ENCODE assay signal across 8 cellular contexts in the genomic region with DNA sequence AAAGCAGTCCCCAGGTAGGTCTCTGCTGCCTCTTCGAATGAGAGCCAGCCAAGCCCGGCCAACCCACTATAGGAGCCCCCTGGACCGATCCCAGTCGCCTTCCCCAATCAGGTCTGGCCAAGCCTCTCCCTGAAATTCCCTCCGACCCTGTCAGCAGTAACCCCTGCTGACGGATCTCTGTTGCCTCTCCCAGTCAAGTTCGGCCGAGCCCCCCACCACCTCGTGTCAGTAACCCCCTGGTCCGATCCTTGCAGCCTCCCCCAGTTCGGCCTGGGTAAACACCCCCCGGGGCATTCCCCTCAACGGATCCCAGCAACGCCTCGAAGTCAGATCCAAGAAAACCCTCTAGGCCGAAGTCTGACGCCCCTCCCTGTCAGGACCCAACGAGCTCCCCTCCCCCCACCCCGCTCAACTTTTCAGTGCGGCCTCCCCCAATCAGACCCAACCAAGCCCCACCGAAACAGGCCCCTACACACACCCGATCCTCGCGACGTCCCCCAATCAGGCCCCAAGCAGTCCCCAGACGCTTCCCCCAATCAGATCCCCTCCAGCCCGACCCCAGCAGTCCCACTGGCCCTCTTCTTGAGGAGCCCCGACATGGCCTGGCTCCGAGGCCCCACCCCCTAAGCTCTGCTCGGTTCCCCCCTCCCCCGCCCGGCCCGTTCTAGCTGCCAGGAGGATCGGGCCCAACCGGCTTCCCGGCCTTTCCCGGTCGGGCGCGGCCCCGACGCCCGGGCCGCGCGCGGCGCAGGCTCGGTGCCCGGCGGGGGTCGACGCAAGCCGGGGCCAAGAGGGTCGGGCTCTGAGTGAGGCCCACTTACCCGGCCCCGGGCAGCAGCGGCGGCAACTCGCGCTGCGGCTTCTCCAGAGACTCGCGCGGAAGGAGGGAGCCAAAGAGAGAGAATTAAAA. TPM values are rescaled to one million over a fixed set of nuclear protein-coding genes. Genes with fewer than 3 reads are reported as not detected.
A peak's percentile ranks its signal among the peaks of the same experiment; 100 is the strongest.
DNase-seq lines count a peak whose midpoint lies in the region; ATAC-seq and TF ChIP-seq lines count a peak whose summit lies in the region.

No MANE protein-coding gene starts in this region.

- H3K36me3 ChIP-seq in BE2C (peaks cover 39% of the 10 kb centered on the region), left ventricle myocardium inferior (peaks cover 26% of the 10 kb centered on the region)

- H3K4me1 ChIP-seq in BE2C = no peaks in the 10 kb centered on the region; the same call in 1 of the 2 replicates
- H3K4me1 ChIP-seq in left ventricle myocardium inferior = peaks cover 46% of the 10 kb centered on the region

- TF ChIP-seq CTCF in BE2C (IDR thresholded peaks at IDR 0.05; ENCODE audit: low read depth, low read length) (no peak), left ventricle myocardium inferior (IDR thresholded peaks at IDR 0.05; ENCODE audit: borderline replicate concordance) (no peak)

- in situ Hi-C loops in SK-MEL-5 (cut with HindIII; ENCODE audit: low pct_unique_long_range_greater_than_20kb, low sequenced_read_pairs) = no loop called here

- ATAC-seq in HG03520 (IDR thresholded peaks at IDR 0.05; ENCODE audit: unreplicated experiment) = peak; percentile 14

- H3K9me3 ChIP-seq in BE2C (no peaks in the 10 kb centered on the region), left ventricle myocardium inferior (replicated peaks) (no peaks in the 10 kb centered on the region)

- H3K27ac ChIP-seq in angular gyrus (ENCODE audit: low read depth, low read length) (peak overlapping the region; percentile 94), left ventricle myocardium inferior (replicated peaks) (peak overlapping the region; percentile 96)

- H3K4me3 ChIP-seq in BE2C (ENCODE audit: low read depth, low read length) (peak overlapping the region; percentile 93), left ventricle myocardium inferior (peak overlapping the region; percentile 83)

- intact Hi-C loops in left ventricle myocardium inferior (cut with micrococcal nuclease) (no loop called here), posterior vena cava (cut with DNase I) (no loop called here)

- no peaks in the 10 kb centered on the region for H3K27me3 ChIP-seq in BE2C
- H3K27me3 ChIP-seq in left ventricle myocardium inferior (ENCODE audit: low read depth) = no peaks in the 10 kb centered on the region

- TF ChIP-seq POLR2A in GM19193 (IDR thresholded peaks at IDR 0.05; ENCODE audit: extremely low read depth, insufficient read depth, insufficient read length) = peak; percentile 31

- DNase-seq in BE2C = peak; percentile 61
- DNase-seq in SK-MEL-5 (ENCODE audit: low read depth, low spot score) = peak; percentile 27
- DNase-seq in left ventricle myocardium inferior = peak; percentile 66
- DNase-seq in posterior vena cava (ENCODE audit: low spot score) = peak; percentile 88
- DNase-seq in DMS153 treated with DMSO at 0.1 percent for 48 hours (lab: John Stamatoyannopoulos, UW; ENCODE audit: unreplicated experiment) = no peak

RNA-seq across cellular contexts. Expression of a gene that starts 1.8 kb away (rescaled TPM):
- polyA plus RNA-seq in BE2C (2012; ENCODE audit: insufficient read depth, insufficient read length, low read depth) = 300 TPM
- 13.9 and 18.2 TPM in 2 replicates for total RNA-seq in SK-MEL-5 (2014; rRNA removed; shearing (Covaris generic))
- polyA plus RNA-seq in SK-MEL-5 (2015; cell fraction: cytosol; rRNA removed) = 57.3 and 93.5 TPM in 2 replicates
- polyA plus RNA-seq in SK-MEL-5 (2015; cell fraction: nucleus; rRNA removed) = 381 and 414 TPM in 2 replicates
- total RNA-seq in left ventricle myocardium inferior (33.1 TPM), posterior vena cava (10 to 100 TPM; 57.5 to 59.2 TPM)

RNA-seq across cellular contexts. Expression of a gene that starts 12.6 kb away (rescaled TPM):
- 547 TPM for polyA plus RNA-seq in BE2C (2012; ENCODE audit: insufficient read depth, insufficient read length, low read depth)
- 180 and 188 TPM in 2 replicates for total RNA-seq in SK-MEL-5 (2014; rRNA removed; shearing (Covaris generic))
- polyA plus RNA-seq in SK-MEL-5 (2015; cell fraction: cytosol; rRNA removed) = 188 and 219 TPM in 2 replicates
- polyA plus RNA-seq in SK-MEL-5 (2015; cell fraction: nucleus; rRNA removed) = 87.8 and 112 TPM in 2 replicates
- total RNA-seq in left ventricle myocardium inferior (122 TPM), posterior vena cava (100 to 1,000 TPM; 109 to 121 TPM)

RNA-seq across cellular contexts. Expression of a gene that starts 15.4 kb away (rescaled TPM):
- 266 TPM for polyA plus RNA-seq in BE2C (2012; ENCODE audit: insufficient read depth, insufficient read length, low read depth)
- total RNA-seq in SK-MEL-5 (2014; rRNA removed; shearing (Covaris generic)) = 100 and 120 TPM in 2 replicates
- 138 and 153 TPM in 2 replicates for polyA plus RNA-seq in SK-MEL-5 (2015; cell fraction: cytosol; rRNA removed)
- polyA plus RNA-seq in SK-MEL-5 (2015; cell fraction: nucleus; rRNA removed) = 32.9 and 49.3 TPM in 2 replicates
- 65.1 TPM for total RNA-seq in left ventricle myocardium inferior
- 10 to 100 TPM; 41.2 to 42.6 TPM for total RNA-seq in posterior vena cava

RNA-seq across cellular contexts. Expression of a gene that starts 25.5 kb away (rescaled TPM):
- 15.0 TPM for polyA plus RNA-seq in BE2C (2012; ENCODE audit: insufficient read depth, insufficient read length, low read depth)
- total RNA-seq in SK-MEL-5 (2014; rRNA removed; shearing (Covaris generic)) = 6.1 and 8.6 TPM in 2 replicates
- 11.1 and 12.4 TPM in 2 replicates for polyA plus RNA-seq in SK-MEL-5 (2015; cell fraction: cytosol; rRNA removed)
- 17.9 and 30.2 TPM in 2 replicates for polyA plus RNA-seq in SK-MEL-5 (2015; cell fraction: nucleus; rRNA removed)
- total RNA-seq in left ventricle myocardium inferior (1.8 TPM), posterior vena cava (1 to 10 TPM; 3.1 to 3.6 TPM)

RNA-seq across cellular contexts. Expression of a gene that starts 29.7 kb away (rescaled TPM):
- not detected for polyA plus RNA-seq in BE2C (2012; ENCODE audit: insufficient read depth, insufficient read length, low read depth)
- not detected in 2 replicates for total RNA-seq in SK-MEL-5 (2014; rRNA removed; shearing (Covaris generic))
- not detected in 2 replicates for polyA plus RNA-seq in SK-MEL-5 (2015; cell fraction: cytosol; rRNA removed)
- polyA plus RNA-seq in SK-MEL-5 (2015; cell fraction: nucleus; rRNA removed) = not detected in 2 replicates
- total RNA-seq in left ventricle myocardium inferior = not detected
- not detected for total RNA-seq in posterior vena cava
